In genomic region chr7:13538669-13539068, GRCh38 we compare ENCODE assay signal across 30 cellular contexts.
"Had no signal": no experiment of that assay in that cellular context is flagged by ENCODE, and none has a peak within 500 bp of the region (broad histone marks: within the 10 kb centered on the region; RNA-seq: fewer than 3 reads in every experiment).

No MANE protein-coding gene starts in this region.

- H3K36me3 Mint-ChIP-seq: activated naive CD4-positive, alpha-beta T cell treated with anti-CD3 and anti-CD28 coated beads, Interleukin-2, amount 50 U/mL, for 24 hours; brain; naive thymus-derived CD8-positive, alpha-beta T cell; stimulated activated effector memory CD8-positive, alpha-beta T cell treated with anti-CD3 and anti-CD28 coated beads, Interleukin-12 subunit alpha, Interleukin-12 subunit beta, amount 100 ng/mL, for 72 hours; WTC11 had no signal

- H3K4me3 Mint-ChIP-seq: activated CD8-positive, alpha-beta T cell treated with anti-CD3 and anti-CD28 coated beads for 36 hours; activated naive CD4-positive, alpha-beta T cell treated with anti-CD3 and anti-CD28 coated beads, Interleukin-2, amount 50 U/mL, for 24 hours; activated naive CD8-positive, alpha-beta T cell treated with anti-CD3 and anti-CD28 coated beads, Interleukin-2, amount 50 U/mL, for 24 hours; activated T-cell treated with anti-CD3 and anti-CD28 coated beads, Interleukin-2, amount 50 U/mL, for 4 hours; activated T-helper 17 cell treated with anti-CD3 and anti-CD28 coated beads, Interleukin-2, amount 50 U/mL, for 72 hours; brain; naive thymus-derived CD8-positive, alpha-beta T cell; neural crest cell; stimulated activated effector memory CD8-positive, alpha-beta T cell treated with anti-CD3 and anti-CD28 coated beads, Interleukin-12 subunit alpha, Interleukin-12 subunit beta, amount 100 ng/mL, for 72 hours; stimulated activated naive CD8-positive, alpha-beta T cell treated with anti-CD3 and anti-CD28 coated beads, Interleukin-15, Interleukin-2, amounts not matched to agents 100 ng/mL and 50 ng/mL, for 24 hours; WTC11 had no signal

- H3K4me1 Mint-ChIP-seq: activated naive CD4-positive, alpha-beta T cell treated with anti-CD3 and anti-CD28 coated beads, Interleukin-2, amount 50 U/mL, for 24 hours; activated naive CD8-positive, alpha-beta T cell treated with anti-CD3 and anti-CD28 coated beads, Interleukin-2, amount 50 U/mL, for 24 hours; activated T-helper 17 cell treated with anti-CD3 and anti-CD28 coated beads, Interleukin-2, amount 50 U/mL, for 72 hours; naive thymus-derived CD8-positive, alpha-beta T cell; neural crest cell; stimulated activated effector memory CD8-positive, alpha-beta T cell treated with anti-CD3 and anti-CD28 coated beads, Interleukin-12 subunit alpha, Interleukin-12 subunit beta, amount 100 ng/mL, for 72 hours had no signal

- H3K27ac ChIP-seq: heart left ventricle, left lung, lower lobe of right lung, skin epidermis, upper lobe of right lung had no signal

- DNase-seq: activated CD4-positive, alpha-beta T cell treated with anti-CD3 and anti-CD28 coated beads, Interleukin-2, amount 50 U/mL, for 1 hour; activated CD8-positive, alpha-beta T cell treated with anti-CD3 and anti-CD28 coated beads for 36 hours; activated gamma-delta T cell treated with Interleukin-2 at 50 U/mL for 16 hours; activated naive CD8-positive, alpha-beta T cell treated with anti-CD3 and anti-CD28 coated beads, Interleukin-2, amount 50 U/mL, for 24 hours; activated T-cell treated with anti-CD3 and anti-CD28 coated beads, Interleukin-2, amount 50 U/mL, for 4 hours; central memory CD4-positive, alpha-beta T cell; dermis blood vessel endothelial cell; effector CD4-positive, alpha-beta T cell; foreskin fibroblast; heart left ventricle; left lung; lower lobe of right lung; mesenchymal stem cell; naive thymus-derived CD8-positive, alpha-beta T cell; retina; stimulated activated CD4-positive, alpha-beta T cell treated with anti-CD3 and anti-CD28 coated beads, Interleukin-12 subunit alpha, Interleukin-12 subunit beta, amount 100 ng/mL, for 4 hours; stimulated activated CD4-positive, alpha-beta T cell treated with anti-CD3 and anti-CD28 coated beads, Interleukin-4, amount 100 ng/mL, for 1 hour; substantia nigra; T-helper 2 cell; upper lobe of right lung had no signal

- H3K27ac Mint-ChIP-seq: activated CD8-positive, alpha-beta T cell treated with anti-CD3 and anti-CD28 coated beads for 36 hours; activated naive CD4-positive, alpha-beta T cell treated with anti-CD3 and anti-CD28 coated beads, Interleukin-2, amount 50 U/mL, for 24 hours; activated naive CD8-positive, alpha-beta T cell treated with anti-CD3 and anti-CD28 coated beads, Interleukin-2, amount 50 U/mL, for 24 hours; activated T-helper 17 cell treated with anti-CD3 and anti-CD28 coated beads, Interleukin-2, amount 50 U/mL, for 72 hours; brain; naive thymus-derived CD8-positive, alpha-beta T cell; stimulated activated effector memory CD8-positive, alpha-beta T cell treated with anti-CD3 and anti-CD28 coated beads, Interleukin-12 subunit alpha, Interleukin-12 subunit beta, amount 100 ng/mL, for 72 hours; stimulated activated naive CD8-positive, alpha-beta T cell treated with anti-CD3 and anti-CD28 coated beads, Interleukin-15, Interleukin-2, amounts not matched to agents 100 ng/mL and 50 ng/mL, for 24 hours had no signal

- ATAC-seq: activated CD8-positive, alpha-beta T cell treated with anti-CD3 and anti-CD28 coated beads for 36 hours; activated naive CD8-positive, alpha-beta T cell treated with anti-CD3 and anti-CD28 coated beads, Interleukin-2, amount 50 U/mL, for 24 hours; activated T-cell treated with anti-CD3 and anti-CD28 coated beads, Interleukin-2, amount 50 U/mL, for 4 hours; activated T-helper 17 cell treated with anti-CD3 and anti-CD28 coated beads, Interleukin-2, amount 50 U/mL, for 72 hours; heart left ventricle; left lung; lower lobe of right lung; naive thymus-derived CD8-positive, alpha-beta T cell; sciatic nerve; SK-N-SH treated with all-trans-retinoic acid at 6 μM for 48 hours; stimulated activated effector memory CD8-positive, alpha-beta T cell treated with anti-CD3 and anti-CD28 coated beads, Interleukin-12 subunit alpha, Interleukin-12 subunit beta, amount 100 ng/mL, for 72 hours; upper lobe of right lung; WTC11 had no signal

- H3K27me3 Mint-ChIP-seq: activated CD8-positive, alpha-beta T cell treated with anti-CD3 and anti-CD28 coated beads for 36 hours; activated naive CD4-positive, alpha-beta T cell treated with anti-CD3 and anti-CD28 coated beads, Interleukin-2, amount 50 U/mL, for 24 hours; activated naive CD8-positive, alpha-beta T cell treated with anti-CD3 and anti-CD28 coated beads, Interleukin-2, amount 50 U/mL, for 24 hours; activated T-helper 17 cell treated with anti-CD3 and anti-CD28 coated beads, Interleukin-2, amount 50 U/mL, for 72 hours; brain; naive thymus-derived CD8-positive, alpha-beta T cell; stimulated activated naive CD8-positive, alpha-beta T cell treated with anti-CD3 and anti-CD28 coated beads, Interleukin-15, Interleukin-2, amounts not matched to agents 100 ng/mL and 50 ng/mL, for 24 hours had no signal

- H3K36me3 ChIP-seq: heart left ventricle, left lung, lower lobe of right lung, upper lobe of right lung had no signal

- H3K4me1 ChIP-seq: heart left ventricle, left lung, lower lobe of right lung, upper lobe of right lung had no signal

- H3K9me3 ChIP-seq: heart left ventricle, left lung, lower lobe of right lung, upper lobe of right lung had no signal

- H3K4me3 ChIP-seq: heart left ventricle, left lung, lower lobe of right lung, skin epidermis, upper lobe of right lung had no signal

- H3K9me3 Mint-ChIP-seq: activated CD8-positive, alpha-beta T cell treated with anti-CD3 and anti-CD28 coated beads for 36 hours; activated naive CD4-positive, alpha-beta T cell treated with anti-CD3 and anti-CD28 coated beads, Interleukin-2, amount 50 U/mL, for 24 hours; activated naive CD8-positive, alpha-beta T cell treated with anti-CD3 and anti-CD28 coated beads, Interleukin-2, amount 50 U/mL, for 24 hours; activated T-cell treated with anti-CD3 and anti-CD28 coated beads, Interleukin-2, amount 50 U/mL, for 4 hours; activated T-helper 17 cell treated with anti-CD3 and anti-CD28 coated beads, Interleukin-2, amount 50 U/mL, for 72 hours; brain; naive thymus-derived CD8-positive, alpha-beta T cell; neural crest cell; stimulated activated effector memory CD8-positive, alpha-beta T cell treated with anti-CD3 and anti-CD28 coated beads, Interleukin-12 subunit alpha, Interleukin-12 subunit beta, amount 100 ng/mL, for 72 hours; stimulated activated naive CD8-positive, alpha-beta T cell treated with anti-CD3 and anti-CD28 coated beads, Interleukin-15, Interleukin-2, amounts not matched to agents 100 ng/mL and 50 ng/mL, for 24 hours; WTC11 had no signal

- H3K27me3 ChIP-seq: heart left ventricle, left lung, upper lobe of right lung had no signal
